Comparison of ENCODE assay signal across 1 cellular context in genomic region chr10:13834581-13835286, GRCh38.
TF ChIP-seq lines count a peak whose summit lies in the region.

No MANE protein-coding gene starts in this region.

TF ChIP-seq in HEK293, 187 proteins besides CTCF, POLR2A, EP300 and RAD21 (continued from another document and continues in another):
- TF ChIP-seq ZNF664 (tag by site-specific recombination; IDR thresholded peaks at IDR 0.05) (no peak), ZBTB20 (tag by site-specific recombination; IDR thresholded peaks at IDR 0.05) (no peak), GLI2 (tag by site-specific recombination; IDR thresholded peaks at IDR 0.05; ENCODE audit: borderline replicate concordance, low read depth) (no peak), ZNF169 (tag by site-specific recombination; IDR thresholded peaks at IDR 0.05) (no peak), ZBTB6 (tag by site-specific recombination; IDR thresholded peaks at IDR 0.05) (no peak), KLF8 (tag by site-specific recombination; IDR thresholded peaks at IDR 0.05) (no peak), ZNF777 (tag by site-specific recombination; IDR thresholded peaks at IDR 0.05; ENCODE audit: borderline replicate concordance) (no peak), ZNF830 (tag by site-specific recombination; IDR thresholded peaks at IDR 0.05; ENCODE audit: low read depth) (no peak), ZNF639 (tag by site-specific recombination; IDR thresholded peaks at IDR 0.05) (no peak), ZNF692 (tag by site-specific recombination; IDR thresholded peaks at IDR 0.05) (0 out of 2 replicates have a peak, but pooled peaks have one; percentile 37), ZNF24 (tag by site-specific recombination; IDR thresholded peaks at IDR 0.05) (0 out of 2 replicates have a peak, but pooled peaks have one; percentile 25), ZNF585B (tag by site-specific recombination; IDR thresholded peaks at IDR 0.05) (no peak), ZNF214 (tag by site-specific recombination; IDR thresholded peaks at IDR 0.05; ENCODE audit: borderline replicate concordance) (no peak), ZNF670 (tag by site-specific recombination; IDR thresholded peaks at IDR 0.05; ENCODE audit: low read depth) (no peak), ZBTB1 (tag by site-specific recombination; IDR thresholded peaks at IDR 0.05) (no peak), ZNF600 (tag by site-specific recombination; IDR thresholded peaks at IDR 0.05) (peak; percentile 43), ZNF280C (tag by site-specific recombination; IDR thresholded peaks at IDR 0.05) (no peak), ZNF157 (tag by site-specific recombination; IDR thresholded peaks at IDR 0.05) (no peak), ZNF184 (tag by site-specific recombination; IDR thresholded peaks at IDR 0.05) (no peak), ZFP41 (tag by site-specific recombination; IDR thresholded peaks at IDR 0.05; ENCODE audit: borderline replicate concordance) (no peak), ZNF335 (tag by site-specific recombination; conservative IDR thresholded peaks at IDR 0.05) (peak; percentile 70), MEIS1 (CRISPR knock-in tag; IDR thresholded peaks at IDR 0.05; ENCODE audit: borderline replicate concordance) (no peak), ZNF155 (tag by site-specific recombination; IDR thresholded peaks at IDR 0.05) (no peak), ZFP37 (tag by site-specific recombination; IDR thresholded peaks at IDR 0.05) (no peak), GLIS2 (tag by site-specific recombination; IDR thresholded peaks at IDR 0.05) (0 out of 2 replicates have a peak, but pooled peaks have one; percentile 14), SETDB1 (IDR thresholded peaks at IDR 0.05; ENCODE audit: insufficient read length, low read length) (no peak), ZNF26 (tag by site-specific recombination; IDR thresholded peaks at IDR 0.05) (no peak), TCF7L2 (IDR thresholded peaks at IDR 0.05; ENCODE audit: borderline replicate concordance, low read depth, low read length) (no peak), YY1 (tag by site-specific recombination; IDR thresholded peaks at IDR 0.05) (no peak), ZNF18 (tag by site-specific recombination; IDR thresholded peaks at IDR 0.05) (no peak), ATF2 (tag by site-specific recombination; IDR thresholded peaks at IDR 0.05; ENCODE audit: low read depth) (peak; percentile 68), ZSCAN16 (tag by site-specific recombination; IDR thresholded peaks at IDR 0.05) (no peak), BCL6B (tag by site-specific recombination; IDR thresholded peaks at IDR 0.05) (no peak), ZNF76 (tag by site-specific recombination; IDR thresholded peaks at IDR 0.05; ENCODE audit: borderline replicate concordance, low read depth) (no peak), IKZF3 (tag by site-specific recombination; IDR thresholded peaks at IDR 0.05) (peak; percentile 37; the same call in 1 of the 2 replicates), ZNF747 (tag by site-specific recombination; IDR thresholded peaks at IDR 0.05) (no peak), KLF10 (tag by site-specific recombination; IDR thresholded peaks at IDR 0.05) (no peak), ZNF518A (tag by site-specific recombination; conservative IDR thresholded peaks at IDR 0.05; ENCODE audit: low read depth) (no peak), ZBTB7A (tag by site-specific recombination; IDR thresholded peaks at IDR 0.05; ENCODE audit: low read depth) (no peak), ZSCAN5A (tag by site-specific recombination; IDR thresholded peaks at IDR 0.05) (no peak), ZNF558 (tag by site-specific recombination; IDR thresholded peaks at IDR 0.05) (no peak), ZNF19 (tag by site-specific recombination; IDR thresholded peaks at IDR 0.05; ENCODE audit: low read depth) (no peak)
